Comparison of ENCODE assay signal across 15 cellular contexts in genomic region chr6:107106165-107106564, GRCh38. TPM values are rescaled to one million over a fixed set of nuclear protein-coding genes. Genes with fewer than 3 reads are reported as not detected.
DNase-seq lines count a peak whose midpoint lies in the region; ATAC-seq and TF ChIP-seq lines count a peak whose summit lies in the region.
"Had no signal": no experiment of that assay in that cellular context is flagged by ENCODE, and none has a peak within 500 bp of the region (broad histone marks: within the 10 kb centered on the region; RNA-seq: fewer than 3 reads in every experiment).

No MANE protein-coding gene starts in this region.

- BruUV-seq in OCI-LY7 (replicated peaks; lab: Mats Ljungman, UMichigan) = no TSS peak

- H3K79me2 ChIP-seq in OCI-LY7 (ENCODE audit: insufficient read depth, low read depth, low read length) (peaks cover 25% of the 10 kb centered on the region; the same call in 1 of the 2 replicates), neural progenitor cell (ENCODE audit: low read depth) (peaks cover 86% of the 10 kb centered on the region)

- peak overlapping the region; percentile 10 for H3K27ac ChIP-seq in OCI-LY7 (ENCODE audit: low read depth, low read length, poor library complexity, severe bottlenecking)
- no peak overlapping the region for H3K27ac ChIP-seq in neural progenitor cell

- no peaks in the 10 kb centered on the region for H3K36me3 Mint-ChIP-seq in glutamatergic neuron (ENCODE audit: unreplicated experiment)
- H3K36me3 Mint-ChIP-seq in neural progenitor cell = peaks cover 3% of the 10 kb centered on the region
- H3K36me3 Mint-ChIP-seq in activated naive CD4-positive, alpha-beta T cell treated with anti-CD3 and anti-CD28 coated beads for 36 hours (ENCODE audit: low read depth) = no peaks in the 10 kb centered on the region

- CTCF ChIA-PET in OCI-LY7 (lab: Charles Lee; ENCODE audit: unreplicated experiment) = no interaction called here
- CTCF ChIA-PET in activated naive CD4-positive, alpha-beta T cell treated with anti-CD3 and anti-CD28 coated beads for 36 hours (lab: Charles Lee) = interaction anchor here (0.6 kb wide), 1 partner anchor 569 kb away, joined by 6 read pairs; no protein-coding TSS in a partner anchor

- no peaks in the 10 kb centered on the region for H4K20me1 ChIP-seq in OCI-LY7 (ENCODE audit: insufficient read depth, low read length)
- no peaks in the 10 kb centered on the region for H4K20me1 ChIP-seq in neural progenitor cell (ENCODE audit: low read depth)

- H3K4me1 Mint-ChIP-seq in glutamatergic neuron (ENCODE audit: low read depth, unreplicated experiment) (peaks cover 33% of the 10 kb centered on the region), neural progenitor cell (peaks cover 37% of the 10 kb centered on the region)
- H3K4me1 Mint-ChIP-seq in activated naive CD4-positive, alpha-beta T cell treated with anti-CD3 and anti-CD28 coated beads for 36 hours (ENCODE audit: low read depth) = no peaks in the 10 kb centered on the region
- H3K4me1 Mint-ChIP-seq: CD8-positive, alpha-beta memory T cell had no signal

- H3K27ac Mint-ChIP-seq in glutamatergic neuron (ENCODE audit: unreplicated experiment) (peak overlapping the region; percentile 72), neural progenitor cell (no peak overlapping the region)
- no peak overlapping the region for H3K27ac Mint-ChIP-seq in activated naive CD4-positive, alpha-beta T cell treated with anti-CD3 and anti-CD28 coated beads for 36 hours

- peak; percentile 74 for DNase-seq in H7
- peak; percentile 13 for DNase-seq in OCI-LY7 (ENCODE audit: low spot score)
- no peak for DNase-seq in glutamatergic neuron
- DNase-seq in neural progenitor cell (ENCODE audit: low spot score) = peak; percentile 5
- no peak for DNase-seq in activated T-cell treated with anti-CD3 and anti-CD28 coated beads, Interleukin-2, amount 50 U/mL, for 1 hour
- no peak for DNase-seq in activated naive CD4-positive, alpha-beta T cell treated with anti-CD3 and anti-CD28 coated beads for 36 hours
- DNase-seq: C1 segment of cervical spinal cord; CD8-positive, alpha-beta memory T cell; DMS53; NCI-H1105; NCI-H1694; NK-92 treated with Interleukin-12 subunit alpha and Interleukin-12 subunit beta, amount 100 ng/mL, for 24 hours; SHP77; SK-N-SH had no signal

- H3K4me3 ChIP-seq in H7 (ENCODE audit: insufficient read depth, low read depth, low read length) (no peak overlapping the region), OCI-LY7 (ENCODE audit: low read depth, low read length, poor library complexity, severe bottlenecking) (no peak overlapping the region), neural progenitor cell (no peak overlapping the region)

- intact Hi-C loops in OCI-LY7 (cut with micrococcal nuclease; ENCODE audit: unreplicated experiment) = no loop called here
- intact Hi-C loops in activated naive CD4-positive, alpha-beta T cell treated with anti-CD3 and anti-CD28 coated beads for 36 hours (cut with micrococcal nuclease) = no loop called here

- H3K9me2 ChIP-seq in OCI-LY7 (ENCODE audit: insufficient read depth, low read length) = no peaks in the 10 kb centered on the region
- H3K9me2 ChIP-seq: SK-N-SH had no signal

- H3K4me3 Mint-ChIP-seq in glutamatergic neuron (ENCODE audit: unreplicated experiment) (no peak overlapping the region), neural progenitor cell (no peak overlapping the region)
- H3K4me3 Mint-ChIP-seq in activated naive CD4-positive, alpha-beta T cell treated with anti-CD3 and anti-CD28 coated beads for 36 hours = no peak overlapping the region
- H3K4me3 Mint-ChIP-seq: CD8-positive, alpha-beta memory T cell had no signal

- TF ChIP-seq CTCF in OCI-LY7 (conservative IDR thresholded peaks at IDR 0.05; ENCODE audit: low read length) (no peak), glutamatergic neuron (IDR thresholded peaks at IDR 0.05; ENCODE audit: partially characterized antibody, unreplicated experiment) (no peak), neural progenitor cell (IDR thresholded peaks at IDR 0.05) (no peak)

- H2AFZ ChIP-seq in OCI-LY7 (ENCODE audit: low read length) (no peak overlapping the region), neural progenitor cell (replicated peaks) (no peak overlapping the region)

- H3K4me1 ChIP-seq in OCI-LY7 (ENCODE audit: insufficient read depth, low read length, poor library complexity, severe bottlenecking) = peaks cover 70% of the 10 kb centered on the region
- H3K4me1 ChIP-seq in neural progenitor cell = peaks cover 31% of the 10 kb centered on the region

- no peak for ATAC-seq in GM19324 (IDR thresholded peaks at IDR 0.05; ENCODE audit: low FRiP score, unreplicated experiment)

- POLR2A ChIA-PET in OCI-LY7 (lab: Charles Lee) = interaction anchor here (0.7 to 1.1 kb wide), 4 partner anchors 10 to 571 kb away, joined by 3 to 5 read pairs (median 4); no protein-coding TSS in a partner anchor

- H3K9ac ChIP-seq in neural progenitor cell = no peak overlapping the region
- H3K9ac ChIP-seq: SK-N-SH had no signal

- H3K36me3 ChIP-seq in H7 (replicated peaks; ENCODE audit: control insufficient read depth, insufficient read depth, low read length) (no peaks in the 10 kb centered on the region), OCI-LY7 (ENCODE audit: insufficient read depth, low read length) (no peaks in the 10 kb centered on the region), neural progenitor cell (no peaks in the 10 kb centered on the region)

- peaks cover 2% of the 10 kb centered on the region for H3K27me3 Mint-ChIP-seq in glutamatergic neuron (ENCODE audit: unreplicated experiment)
- H3K27me3 Mint-ChIP-seq in neural progenitor cell (ENCODE audit: insufficient read depth, low read depth) = peaks cover 1% of the 10 kb centered on the region
- H3K27me3 Mint-ChIP-seq in activated naive CD4-positive, alpha-beta T cell treated with anti-CD3 and anti-CD28 coated beads for 36 hours (ENCODE audit: low read depth) = no peaks in the 10 kb centered on the region
- H3K27me3 Mint-ChIP-seq: CD8-positive, alpha-beta memory T cell had no signal

- H3K27me3 ChIP-seq in H7 (ENCODE audit: control insufficient read depth, insufficient read depth, low read length) (no peaks in the 10 kb centered on the region), neural progenitor cell (no peaks in the 10 kb centered on the region)

- H3K4me2 ChIP-seq in OCI-LY7 (ENCODE audit: low read length) (peak overlapping the region; percentile 2; the same call in 1 of the 2 replicates), neural progenitor cell (peak overlapping the region; percentile 43)
- H3K4me2 ChIP-seq: SK-N-SH had no signal

- peaks cover 14% of the 10 kb centered on the region for H3F3A ChIP-seq in neural progenitor cell (ENCODE audit: low read depth)

- H3K9me3 ChIP-seq in OCI-LY7 (ENCODE audit: low read length) (no peaks in the 10 kb centered on the region), neural progenitor cell (ENCODE audit: low read depth) (no peaks in the 10 kb centered on the region)
- H3K9me3 ChIP-seq: SK-N-SH had no signal

- H3K9me3 Mint-ChIP-seq in glutamatergic neuron (ENCODE audit: unreplicated experiment) = peaks cover 7% of the 10 kb centered on the region
- H3K9me3 Mint-ChIP-seq in neural progenitor cell = no peaks in the 10 kb centered on the region
- no peaks in the 10 kb centered on the region for H3K9me3 Mint-ChIP-seq in activated naive CD4-positive, alpha-beta T cell treated with anti-CD3 and anti-CD28 coated beads for 36 hours
- H3K9me3 Mint-ChIP-seq: CD8-positive, alpha-beta memory T cell had no signal

RNA-seq across cellular contexts. Expression of gene BEND3, which starts 9.2 kb away (rescaled TPM):
- total RNA-seq in H7 (2014; rRNA removed; shearing (Covaris generic)) = 24.5 and 24.9 TPM in 2 replicates
- 7.9 and 11.7 TPM in 2 replicates for total RNA-seq in OCI-LY7 (2014; rRNA removed; shearing (Covaris generic))
- 13.1 and 14.3 TPM in 2 replicates for total RNA-seq in OCI-LY7 (2022)
- 10.9 TPM for total RNA-seq in glutamatergic neuron (ENCODE audit: unreplicated experiment)
- total RNA-seq in neural progenitor cell (ENCODE audit: low replicate concordance) = 9.2 and 11.2 TPM in 2 replicates
- 1 to 10 TPM; 2.0 to 2.6 TPM for total RNA-seq in activated naive CD4-positive, alpha-beta T cell treated with anti-CD3 and anti-CD28 coated beads for 36 hours

Comparison
In these comparisons a context has a peak if more than half of its experiments do, and no peak if none do; other contexts are left out.
1. DNase-seq: peak in H7 (single experiment), OCI-LY7 (single experiment) and neural progenitor cell (single experiment); none in glutamatergic neuron (single experiment), activated T-cell treated with anti-CD3 and anti-CD28 coated beads, Interleukin-2, amount 50 U/mL, for 1 hour (single experiment) and activated naive CD4-positive, alpha-beta T cell treated with anti-CD3 and anti-CD28 coated beads for 36 hours (single experiment).